12 cellular contexts compared by ENCODE assay signal in genomic region chr10:110840225-110840922, GRCh38. TPM values are rescaled to one million over a fixed set of nuclear protein-coding genes. Genes with fewer than 3 reads are reported as not detected.
DNase-seq lines count a peak whose midpoint lies in the region; ATAC-seq and TF ChIP-seq lines count a peak whose summit lies in the region.
"Had no signal": no experiment of that assay in that cellular context is flagged by ENCODE, and none has a peak within 500 bp of the region (broad histone marks: within the 10 kb centered on the region; RNA-seq: fewer than 3 reads in every experiment).

No MANE protein-coding gene starts in this region.

- H3K9me3 ChIP-seq in right lobe of liver (no peaks in the 10 kb centered on the region), subcutaneous abdominal adipose tissue (ENCODE audit: control insufficient read depth in 5 of 5, low read length in 5 of 5) (no peaks in the 10 kb centered on the region), A673 (ENCODE audit: low read depth, low read length, poor library complexity, severe bottlenecking) (no peaks in the 10 kb centered on the region)

- H3K4me3 ChIP-seq in choroid plexus epithelial cell (ENCODE audit: low read depth, low read length): no peak overlapping the region
- H3K4me3 ChIP-seq in right lobe of liver: no peak overlapping the region
- peak overlapping the region in 1 of 5 donors; percentile 29 for H3K4me3 ChIP-seq in subcutaneous abdominal adipose tissue (ENCODE audit: low read depth in 1 of 5, low read length in 5 of 5)
- no peak overlapping the region for H3K4me3 ChIP-seq in A673 (ENCODE audit: low read depth, low read length, poor library complexity, severe bottlenecking)
- H3K4me3 ChIP-seq: dorsolateral prefrontal cortex had no signal

- CTCF ChIA-PET in A673 (lab: Charles Lee): no interaction called here

- DNase-seq in HuH-7 (ENCODE audit: low spot score) (peak; percentile 34), choroid plexus epithelial cell (ENCODE audit: low read depth) (peak; percentile 68), right lobe of liver (peak; percentile 64 to 82 (median 81)), NCI-H2029 treated with DMSO at 0.1 percent for 48 hours (lab: John Stamatoyannopoulos, UW) (no peak), immature natural killer cell (no peak), A673 (ENCODE audit: low spot score) (no peak)
- DNase-seq: C1 segment of cervical spinal cord, dorsolateral prefrontal cortex, GDM1, NCI-H1694 treated with DMSO at 0.1 percent for 48 hours had no signal

- BruUV-seq in A673 (replicated peaks; lab: Mats Ljungman, UMichigan): no TSS peak

- H3K4me3 Mint-ChIP-seq in immature natural killer cell: no peak overlapping the region

- TF ChIP-seq CTCF in choroid plexus epithelial cell (conservative IDR thresholded peaks at IDR 0.05; ENCODE audit: low read depth, low read length) (no peak), right lobe of liver (IDR thresholded peaks at IDR 0.05) (no peak), A673 (conservative IDR thresholded peaks at IDR 0.05; ENCODE audit: low read depth, low read length) (no peak)

- H3K27ac ChIP-seq in right lobe of liver (peak overlapping the region in 1 of 3 donors; percentile 33), subcutaneous abdominal adipose tissue (ENCODE audit: low read depth, low read length) (peak overlapping the region; percentile 55), A673 (ENCODE audit: low read depth, low read length, poor library complexity, severe bottlenecking) (no peak overlapping the region)
- H3K27ac ChIP-seq: dorsolateral prefrontal cortex had no signal

- 58% methylated on average over 3 of the region's 5 CpGs for WGBS in right lobe of liver (ENCODE audit: insufficient coverage, low coverage, low lambda C conversion rate, missing lambda C conversion rate)

- H3K27me3 ChIP-seq in right lobe of liver: no peaks in the 10 kb centered on the region
- H3K27me3 ChIP-seq in subcutaneous abdominal adipose tissue (ENCODE audit: control insufficient read depth in 5 of 5, insufficient read depth in 4 of 5, low read length in 5 of 5): no peaks in the 10 kb centered on the region
- H3K27me3 ChIP-seq in A673 (replicated peaks; ENCODE audit: insufficient read depth, low read depth, low read length, poor library complexity): no peaks in the 10 kb centered on the region
- H3K27me3 ChIP-seq: dorsolateral prefrontal cortex had no signal

- H3K4me1 ChIP-seq in right lobe of liver (peaks cover 0 to 42% (median 15%) of the 10 kb centered on the region in 4 donors), subcutaneous abdominal adipose tissue (ENCODE audit: control insufficient read depth in 5 of 5, insufficient read depth in 5 of 5, low read length in 5 of 5) (peaks cover 5 to 41% (median 33%) of the 10 kb centered on the region in 5 donors), A673 (ENCODE audit: insufficient read depth, low read length, poor library complexity, severe bottlenecking) (no peaks in the 10 kb centered on the region)

- ATAC-seq in right lobe of liver (peak; percentile 44 to 72 (median 58)), GM19452 (IDR thresholded peaks at IDR 0.05; ENCODE audit: unreplicated experiment) (no peak)

- no peaks in the 10 kb centered on the region for H3K36me3 ChIP-seq in right lobe of liver
- no peaks in the 10 kb centered on the region for H3K36me3 ChIP-seq in subcutaneous abdominal adipose tissue (ENCODE audit: control insufficient read depth in 5 of 5, insufficient read depth in 5 of 5, low read length in 5 of 5)
- no peaks in the 10 kb centered on the region for H3K36me3 ChIP-seq in A673 (ENCODE audit: insufficient read depth, low read length, poor library complexity, severe bottlenecking)

- no peak overlapping the region for H3K9ac ChIP-seq in subcutaneous abdominal adipose tissue (ENCODE audit: low read length in 5 of 5)

- H3K9me3 Mint-ChIP-seq in immature natural killer cell: no peaks in the 10 kb centered on the region

- intact Hi-C loops in right lobe of liver (cut with DNase I): no loop called here
- intact Hi-C loops in A673 (cut with micrococcal nuclease; ENCODE audit: unreplicated experiment): no loop called here

- peaks cover 14 to 30% of the 10 kb centered on the region in 2 donors for H3K4me1 Mint-ChIP-seq in immature natural killer cell

- peaks cover 0 to 6% (median 0%) of the 10 kb centered on the region in 3 donors for H3K36me3 Mint-ChIP-seq in immature natural killer cell

- H3K27ac Mint-ChIP-seq in immature natural killer cell: no peak overlapping the region

- H3K27me3 Mint-ChIP-seq in immature natural killer cell (ENCODE audit: low read depth in 3 of 3): peaks cover 2 to 6% (median 6%) of the 10 kb centered on the region in 3 donors

- POLR2A ChIA-PET in A673 (lab: Charles Lee; ENCODE audit: low non-redundant PET): no interaction called here

- TF ChIP-seq POLR2A in right lobe of liver (IDR thresholded peaks at IDR 0.05): no peak

RNA-seq across cellular contexts. Expression of gene PDCD4, which starts 31.4 kb away (rescaled TPM):
- total RNA-seq in right lobe of liver (100 to 1,000 TPM in 1 of 6 experiments, 10 to 100 TPM in 5; 10.8 to 105 (median 32.5) TPM), A673 (2021) (17.3 and 23.7 TPM in 2 replicates)
- 100 to 1,000 TPM; 212 to 318 (median 231) TPM for polyA plus RNA-seq in immature natural killer cell

Comparison
In these comparisons a context has a peak if more than half of its experiments do, and no peak if none do; other contexts are left out.
1. DNase-seq: peak in HuH-7 (single experiment), choroid plexus epithelial cell (single experiment) and right lobe of liver (3 of 3); none in NCI-H2029 treated with DMSO at 0.1 percent for 48 hours (single experiment), immature natural killer cell (0 of 3) and A673 (single experiment).